11 cellular contexts compared by ENCODE assay signal in the genomic region with DNA sequence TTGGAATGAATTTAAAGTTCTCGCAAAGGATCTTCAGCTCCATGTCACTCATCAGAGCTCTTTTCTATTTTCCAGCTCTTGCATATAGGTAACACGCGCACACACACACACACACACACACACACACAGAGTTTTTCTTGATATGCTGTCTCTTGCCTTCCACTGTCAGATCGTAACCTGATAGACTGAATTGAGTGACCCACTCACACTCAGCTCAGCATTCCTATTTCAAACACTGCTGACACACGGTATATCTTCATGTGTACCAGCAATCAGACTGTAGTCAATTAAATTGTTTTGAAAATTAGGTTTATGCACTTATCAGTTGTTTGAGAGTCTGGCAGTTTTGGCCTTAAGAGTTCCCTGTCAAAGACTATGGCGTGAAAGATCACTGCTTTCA.
DNase-seq lines count a peak whose midpoint lies in the region; ATAC-seq, FAIRE-seq and TF ChIP-seq lines count a peak whose summit lies in the region.
"Had no signal": no experiment of that assay in that cellular context is flagged by ENCODE, and none has a peak within 500 bp of the region (broad histone marks: within the 10 kb centered on the region; RNA-seq: fewer than 3 reads in every experiment).

No MANE protein-coding gene starts in this region.

- peak overlapping the region; percentile 71 for H4K91ac ChIP-seq in mesenchymal stem cell (ENCODE audit: low read length)

- H3K9me3 ChIP-seq in K562 (replicated peaks; ENCODE audit: control insufficient read depth, insufficient read depth, low read depth, low read length): no peaks in the 10 kb centered on the region
- H3K9me3 ChIP-seq in mesenchymal stem cell (ENCODE audit: control insufficient read depth, low read length): no peaks in the 10 kb centered on the region
- no peaks in the 10 kb centered on the region for H3K9me3 ChIP-seq in stomach smooth muscle (ENCODE audit: control insufficient read depth in 2 of 2, low read length in 2 of 2)
- H3K9me3 ChIP-seq in WERI-Rb-1 (ENCODE audit: severe bottlenecking): no peaks in the 10 kb centered on the region

- no peak overlapping the region for H2BK5ac ChIP-seq in mesenchymal stem cell (ENCODE audit: low read depth, low read length, poor library complexity, severe bottlenecking)

- peaks cover 8% of the 10 kb centered on the region for H3K79me1 ChIP-seq in mesenchymal stem cell (replicated peaks; ENCODE audit: low read length, poor library complexity, severe bottlenecking)

- H3K4ac ChIP-seq in mesenchymal stem cell (ENCODE audit: low read depth in 1 of 2, low read length in 2 of 2): peak overlapping the region in 1 of 2 experiments; percentile 4

- H3K27me3 ChIP-seq in KMS-11 (ENCODE audit: insufficient read depth, low read depth) (no peaks in the 10 kb centered on the region), K562 (ENCODE audit: control insufficient read depth in 2 of 2, insufficient read depth in 2 of 2, low read length in 2 of 2) (0 out of 5 replicates have a peak, but pooled peaks cover 0 to under 1% of the 10 kb centered on the region in 2 experiments), mesenchymal stem cell (ENCODE audit: control insufficient read depth in 1 of 2, insufficient read depth in 1 of 2, low read length in 2 of 2) (no peaks in the 10 kb centered on the region), stomach smooth muscle (ENCODE audit: control insufficient read depth in 1 of 2, insufficient read depth in 2 of 2, low read length in 2 of 2) (no peaks in the 10 kb centered on the region), WERI-Rb-1 (ENCODE audit: insufficient read depth, low read depth, severe bottlenecking) (no peaks in the 10 kb centered on the region)

- no peaks in the 10 kb centered on the region for H3K4me1 Mint-ChIP-seq in stimulated activated effector memory CD8-positive, alpha-beta T cell treated with anti-CD3 and anti-CD28 coated beads, Interleukin-12 subunit alpha, Interleukin-12 subunit beta, amount 100 ng/mL, for 72 hours

- H3K36me3 ChIP-seq in KMS-11 (ENCODE audit: insufficient read depth) (no peaks in the 10 kb centered on the region), K562 (ENCODE audit: control insufficient read depth, insufficient read depth, low read length) (no peaks in the 10 kb centered on the region), mesenchymal stem cell (ENCODE audit: control insufficient read depth in 1 of 2, insufficient read depth in 2 of 2, low read depth in 1 of 2, low read length in 2 of 2) (no peaks in the 10 kb centered on the region), stomach smooth muscle (ENCODE audit: control insufficient read depth in 2 of 2, insufficient read depth in 2 of 2, low read length in 2 of 2) (no peaks in the 10 kb centered on the region), WERI-Rb-1 (no peaks in the 10 kb centered on the region)

- WGBS in K562 (ENCODE audit: insufficient coverage, low coverage, missing lambda C conversion rate): 10% methylated on average over 6 of the region's 6 CpGs
- WGBS in mesenchymal stem cell: 76% methylated on average over 5 of the region's 6 CpGs

- DNase-seq in K562 (ENCODE audit: extremely low read depth in 1 of 4, low spot score in 3 of 4) (no peak), mesenchymal stem cell (no peak), WERI-Rb-1 (no peak)
- no peak for DNase-seq in activated naive CD4-positive, alpha-beta T cell (lab: John Stamatoyannopoulos, UW)
- DNase-seq in stimulated activated effector memory CD8-positive, alpha-beta T cell treated with anti-CD3 and anti-CD28 coated beads, Interleukin-12 subunit alpha, Interleukin-12 subunit beta, amount 100 ng/mL, for 72 hours (ENCODE audit: low spot score in 2 of 2): no peak
- DNase-seq: effector CD8-positive, alpha-beta T cell; H7; NCI-H2227 treated with DMSO at 0.1 percent for 48 hours had no signal

- no peak for TF ChIP-seq CTCF in KMS-11 (conservative IDR thresholded peaks at IDR 0.05; ENCODE audit: low read depth, low read length)
- TF ChIP-seq CTCF in K562 (IDR thresholded peaks at IDR 0.05 in 2 of 3, conservative IDR thresholded peaks at IDR 0.05 in 1 of 3; ENCODE audit: insufficient read depth in 2 of 3, low read depth in 1 of 3, low read length in 3 of 3): no peak
- TF ChIP-seq CTCF in WERI-Rb-1 (IDR thresholded peaks at IDR 0.05; ENCODE audit: low read depth, low read length): no peak

- H3K4me3 ChIP-seq in KMS-11 (IDR thresholded peaks at IDR 0.05; ENCODE audit: insufficient read depth, low read depth, low read length) (no peak overlapping the region), K562 (no peak overlapping the region), mesenchymal stem cell (ENCODE audit: insufficient read depth in 1 of 2, low read depth in 1 of 2, low read length in 2 of 2) (no peak overlapping the region), stomach smooth muscle (ENCODE audit: low read length in 2 of 2) (peak overlapping the region in 1 of 2 donors; percentile 0), WERI-Rb-1 (ENCODE audit: low read depth, low read length) (no peak overlapping the region)

- in situ Hi-C loops in K562 (cut with MboI): no loop called here

- H3K36me3 Mint-ChIP-seq in stimulated activated effector memory CD8-positive, alpha-beta T cell treated with anti-CD3 and anti-CD28 coated beads, Interleukin-12 subunit alpha, Interleukin-12 subunit beta, amount 100 ng/mL, for 72 hours: no peaks in the 10 kb centered on the region

- no TSS peak for BruUV-seq in K562 (replicated peaks; lab: Mats Ljungman, UMichigan)

- peak overlapping the region; percentile 50 for H2BK120ac ChIP-seq in mesenchymal stem cell (ENCODE audit: low read depth, low read length)

- H3K14ac ChIP-seq in mesenchymal stem cell (ENCODE audit: low read length in 2 of 2): no peak overlapping the region

- no peak for FAIRE-seq in K562 (lab: Jason Lieb, UNC)

- H4K8ac ChIP-seq in mesenchymal stem cell (ENCODE audit: low read length): no peak overlapping the region

- H3K4me3 Mint-ChIP-seq in stimulated activated effector memory CD8-positive, alpha-beta T cell treated with anti-CD3 and anti-CD28 coated beads, Interleukin-12 subunit alpha, Interleukin-12 subunit beta, amount 100 ng/mL, for 72 hours: no peak overlapping the region

- H2BK12ac ChIP-seq in mesenchymal stem cell (ENCODE audit: low read length in 2 of 2): peak overlapping the region; percentile 27 to 69

- POLR2A ChIA-PET in K562 (lab: Yijun Ruan, JAX): no interaction called here

- CTCF ChIA-PET in K562 (lab: Yijun Ruan, JAX; ENCODE audit: low intra/inter-chr PET ratio): no interaction called here

- H3K9ac ChIP-seq in KMS-11: no peak overlapping the region
- H3K9ac ChIP-seq in K562 (ENCODE audit: insufficient read depth in 1 of 2, low read depth in 2 of 2, low read length in 2 of 2): no peak overlapping the region
- H3K9ac ChIP-seq in mesenchymal stem cell (ENCODE audit: low read length): peak overlapping the region; percentile 50
- no peak overlapping the region for H3K9ac ChIP-seq in stomach smooth muscle (ENCODE audit: low read length in 2 of 2)

- intact Hi-C loops in K562 (cut with micrococcal nuclease): no loop called here

- H4K20me1 ChIP-seq in KMS-11 (ENCODE audit: insufficient read depth) (no peaks in the 10 kb centered on the region), K562 (replicated peaks; ENCODE audit: control insufficient read depth, insufficient read depth, low read length) (no peaks in the 10 kb centered on the region)

- H3K23ac ChIP-seq in mesenchymal stem cell (ENCODE audit: low read length in 2 of 2): no peak overlapping the region

- TF ChIP-seq POLR2A in K562 (conservative IDR thresholded peaks at IDR 0.05): no peak

- no peak for ATAC-seq in K562
- no peak for ATAC-seq in stimulated activated effector memory CD8-positive, alpha-beta T cell treated with anti-CD3 and anti-CD28 coated beads, Interleukin-12 subunit alpha, Interleukin-12 subunit beta, amount 100 ng/mL, for 72 hours

- TF ChIP-seq EP300 in K562 (IDR thresholded peaks at IDR 0.05; ENCODE audit: low read length): no peak

- no peak for TF ChIP-seq RAD21 in K562 (CRISPR knock-in tag; conservative IDR thresholded peaks at IDR 0.05 in 1 of 2, IDR thresholded peaks at IDR 0.05 in 1 of 2)

- peaks cover 3% of the 10 kb centered on the region for H3K9me3 Mint-ChIP-seq in stimulated activated effector memory CD8-positive, alpha-beta T cell treated with anti-CD3 and anti-CD28 coated beads, Interleukin-12 subunit alpha, Interleukin-12 subunit beta, amount 100 ng/mL, for 72 hours

- peaks cover 93% of the 10 kb centered on the region for H3K4me1 ChIP-seq in KMS-11 (ENCODE audit: low read depth, poor library complexity, severe bottlenecking)
- peaks cover 4 to 53% of the 10 kb centered on the region in 2 experiments; a peak in 4 of 5 replicates for H3K4me1 ChIP-seq in K562 (replicated peaks in 1 of 2; ENCODE audit: control insufficient read depth in 2 of 2, insufficient read depth in 2 of 2, low read length in 2 of 2)
- peaks cover 20% of the 10 kb centered on the region for H3K4me1 ChIP-seq in mesenchymal stem cell (ENCODE audit: control insufficient read depth, insufficient read depth, low read depth, low read length)
- H3K4me1 ChIP-seq in stomach smooth muscle (ENCODE audit: control insufficient read depth, insufficient read depth, low read length): peaks cover 56% of the 10 kb centered on the region

- no peak overlapping the region for H3K27ac Mint-ChIP-seq in stimulated activated effector memory CD8-positive, alpha-beta T cell treated with anti-CD3 and anti-CD28 coated beads, Interleukin-12 subunit alpha, Interleukin-12 subunit beta, amount 100 ng/mL, for 72 hours

- H2AFZ ChIP-seq in KMS-11 (ENCODE audit: low read depth) (no peak overlapping the region), K562 (ENCODE audit: low read depth, low read length) (no peak overlapping the region), mesenchymal stem cell (ENCODE audit: low read depth, low read length) (no peak overlapping the region)

- no peaks in the 10 kb centered on the region for H3K79me2 ChIP-seq in KMS-11 (ENCODE audit: insufficient read depth, low read depth)
- H3K79me2 ChIP-seq in K562 (ENCODE audit: control insufficient read depth, insufficient read depth, low read length): no peaks in the 10 kb centered on the region

- H3K9me1 ChIP-seq in K562 (ENCODE audit: control insufficient read depth, insufficient read depth, low read length): no peaks in the 10 kb centered on the region

- H3K27ac ChIP-seq in KMS-11: peak overlapping the region; percentile 52
- H3K27ac ChIP-seq in K562 (ENCODE audit: extremely low read depth, low read depth, low read length): no peak overlapping the region
- peak overlapping the region; percentile 92 for H3K27ac ChIP-seq in mesenchymal stem cell (ENCODE audit: low read length, poor library complexity, severe bottlenecking)
- peak overlapping the region; percentile 46 for H3K27ac ChIP-seq in stomach smooth muscle (ENCODE audit: low read length)
- no peak overlapping the region for H3K27ac ChIP-seq in WERI-Rb-1
- H3K27ac ChIP-seq: C4-2B had no signal

- H2BK15ac ChIP-seq in mesenchymal stem cell (ENCODE audit: low read depth, poor library complexity, severe bottlenecking): peak overlapping the region; percentile 61

- peak overlapping the region; percentile 87 for H3K4me2 ChIP-seq in KMS-11
- H3K4me2 ChIP-seq in K562 (ENCODE audit: insufficient read depth, low read length): peak overlapping the region; percentile 41; the same call in 1 of the 2 replicates
- no peak overlapping the region for H3K4me2 ChIP-seq in mesenchymal stem cell (ENCODE audit: low read length, poor library complexity, severe bottlenecking)

- peak overlapping the region; percentile 6 to 26 for H3K18ac ChIP-seq in mesenchymal stem cell (ENCODE audit: low read depth in 1 of 2, low read length in 2 of 2)

- H2AK5ac ChIP-seq in mesenchymal stem cell (ENCODE audit: low read length, severe bottlenecking): peak overlapping the region; percentile 90

Comparison
In these comparisons a context has a peak if more than half of its experiments do, and no peak if none do; other contexts are left out.
1. H3K27ac ChIP-seq: peak in KMS-11 (single experiment), mesenchymal stem cell (single experiment) and stomach smooth muscle (single experiment); none in K562 (single experiment) and WERI-Rb-1 (single experiment).